Comparison of ENCODE assay signal across 1 cellular context in genomic region chr19:28549680-28550277, GRCh38.
TF ChIP-seq lines count a peak whose summit lies in the region.

No MANE protein-coding gene starts in this region.

TF ChIP-seq in HepG2, 621 proteins besides CTCF, POLR2A, EP300 and RAD21 (continued from another document):
- TF ChIP-seq PRDM10 (CRISPR knock-in tag; IDR thresholded peaks at IDR 0.05; ENCODE audit: low read depth) (no peak), TCF7 (IDR thresholded peaks at IDR 0.05; ENCODE audit: low read depth) (no peak), ZNF280B (CRISPR knock-in tag; IDR thresholded peaks at IDR 0.05; ENCODE audit: borderline replicate concordance) (no peak), ZNF367 (CRISPR knock-in tag; IDR thresholded peaks at IDR 0.05; ENCODE audit: borderline replicate concordance) (no peak), ZNF10 (CRISPR knock-in tag; IDR thresholded peaks at IDR 0.05; ENCODE audit: borderline replicate concordance, low read depth) (no peak), TEAD2 (CRISPR knock-in tag; IDR thresholded peaks at IDR 0.05) (no peak), GATAD2A (CRISPR knock-in tag; IDR thresholded peaks at IDR 0.05) (no peak), ZNF12 (CRISPR knock-in tag; IDR thresholded peaks at IDR 0.05) (no peak)
- TF ChIP-seq, protein P1, sequence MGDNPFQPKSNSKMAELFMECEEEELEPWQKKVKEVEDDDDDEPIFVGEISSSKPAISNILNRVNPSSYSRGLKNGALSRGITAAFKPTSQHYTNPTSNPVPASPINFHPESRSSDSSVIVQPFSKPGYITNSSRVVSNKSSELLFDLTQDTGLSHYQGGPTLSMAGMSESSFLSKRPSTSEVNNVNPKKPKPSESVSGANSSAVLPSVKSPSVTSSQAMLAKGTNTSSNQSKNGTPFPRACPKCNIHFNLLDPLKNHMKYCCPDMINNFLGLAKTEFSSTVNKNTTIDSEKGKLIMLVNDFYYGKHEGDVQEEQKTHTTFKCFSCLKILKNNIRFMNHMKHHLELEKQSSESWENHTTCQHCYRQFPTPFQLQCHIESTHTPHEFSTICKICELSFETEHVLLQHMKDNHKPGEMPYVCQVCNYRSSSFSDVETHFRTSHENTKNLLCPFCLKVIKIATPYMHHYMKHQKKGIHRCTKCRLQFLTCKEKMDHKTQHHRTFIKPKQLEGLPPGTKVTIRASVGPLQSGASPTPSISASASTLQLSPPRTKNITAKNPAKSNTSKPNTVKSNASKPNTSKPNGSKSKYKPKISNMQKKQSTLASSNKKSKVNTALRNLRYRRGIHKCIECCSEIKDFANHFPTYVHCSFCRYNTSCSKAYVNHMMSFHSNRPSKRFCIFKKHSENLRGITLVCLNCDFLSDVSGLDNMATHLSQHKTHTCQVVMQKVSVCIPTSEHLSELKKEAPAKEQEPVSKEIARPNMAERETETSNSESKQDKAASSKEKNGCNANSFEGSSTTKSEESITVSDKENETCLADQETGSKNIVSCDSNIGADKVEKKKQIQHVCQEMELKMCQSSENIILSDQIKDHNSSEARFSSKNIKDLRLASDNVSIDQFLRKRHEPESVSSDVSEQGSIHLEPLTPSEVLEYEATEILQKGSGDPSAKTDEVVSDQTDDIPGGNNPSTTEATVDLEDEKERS (CRISPR knock-in tag; IDR thresholded peaks at IDR 0.05): no peak
- TF ChIP-seq, protein P2, sequence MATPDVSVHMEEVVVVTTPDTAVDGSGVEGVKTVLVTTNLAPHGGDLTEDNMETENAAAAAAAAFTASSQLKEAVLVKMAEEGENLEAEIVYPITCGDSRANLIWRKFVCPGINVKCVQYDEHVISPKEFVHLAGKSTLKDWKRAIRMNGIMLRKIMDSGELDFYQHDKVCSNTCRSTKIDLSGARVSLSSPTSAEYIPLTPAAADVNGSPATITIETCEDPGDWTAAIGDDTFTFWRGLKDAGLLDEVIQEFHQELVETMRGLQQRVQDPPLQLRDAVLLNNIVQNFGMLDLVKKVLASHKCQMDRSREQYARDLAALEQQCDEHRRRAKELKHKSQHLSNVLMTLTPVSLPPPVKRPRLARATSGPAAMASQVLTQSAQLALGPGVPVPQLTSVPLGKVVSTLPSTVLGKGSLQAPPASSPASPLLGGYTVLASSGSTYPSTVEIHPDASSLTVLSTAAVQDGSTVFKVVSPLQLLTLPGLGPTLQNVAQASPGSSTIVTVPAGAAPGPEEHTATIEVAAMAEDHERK (CRISPR knock-in tag; IDR thresholded peaks at IDR 0.05; ENCODE audit: low read depth): no peak
